8 cellular contexts compared by ENCODE assay signal in the genomic region with DNA sequence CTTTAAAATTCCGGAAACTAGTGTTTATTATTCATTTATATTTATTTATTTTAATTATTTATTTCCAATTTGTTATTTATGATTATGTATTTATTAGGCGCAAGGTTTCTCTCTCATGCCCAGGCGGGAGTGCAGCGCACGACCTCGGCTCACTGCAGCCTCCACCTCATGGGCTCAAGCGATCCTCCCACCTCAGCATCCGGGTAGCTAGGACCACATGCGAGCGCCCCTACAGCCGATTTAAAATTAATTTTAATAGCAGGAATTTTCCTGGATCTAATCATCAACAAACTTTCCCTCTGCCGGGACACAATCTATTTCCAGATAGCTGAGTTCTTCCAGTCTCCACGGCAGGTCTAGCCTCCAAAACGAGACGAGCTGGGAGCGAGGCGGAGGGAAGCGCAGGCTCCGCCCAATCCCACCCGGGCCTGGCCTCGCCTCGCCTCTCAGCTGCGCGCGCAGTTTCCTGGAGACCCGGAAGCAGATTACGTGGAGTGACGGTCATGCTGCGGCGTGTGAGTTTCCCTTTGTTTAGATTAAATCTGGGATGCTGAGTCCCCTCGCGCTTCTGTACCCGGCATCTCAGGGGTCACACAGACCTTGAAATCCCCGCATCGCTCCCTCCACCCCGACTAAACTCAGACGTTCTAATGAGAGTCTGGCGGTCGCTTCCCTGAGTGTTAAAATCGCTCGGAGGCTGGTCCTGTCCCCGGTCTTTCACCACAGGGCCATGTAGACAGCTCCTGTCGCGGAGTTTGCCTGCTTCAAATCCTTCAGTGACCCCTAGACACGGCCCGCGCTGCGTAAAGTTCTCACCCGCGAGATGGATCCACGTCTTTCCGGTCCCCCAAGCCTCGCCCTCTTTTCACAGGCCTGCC. TPM values are rescaled to one million over a fixed set of nuclear protein-coding genes. Genes with fewer than 3 reads are reported as not detected.
DNase-seq lines count a peak whose midpoint lies in the region; ATAC-seq and TF ChIP-seq lines count a peak whose summit lies in the region.

A gene (plus strand): TSS at position 461 of the 878 bp plus-strand sequence. CDS start 43 bp downstream, at position 504.

- peak within 1 kb of the TSS; percentile 90 for H3K4me3 Mint-ChIP-seq in central memory CD8-positive, alpha-beta T cell

- no peaks in the 10 kb centered on the region for H3K27me3 Mint-ChIP-seq in central memory CD8-positive, alpha-beta T cell

- TF ChIP-seq POLR2A in spleen (IDR thresholded peaks at IDR 0.05), result no peak

- peak within 1 kb of the TSS; percentile 88 for H3K4me3 ChIP-seq in ACC112 (ENCODE audit: low read depth, low read length)
- H3K4me3 ChIP-seq in spleen, result peak within 1 kb of the TSS; percentile 51 to 80 (median 60)

- H3K27ac ChIP-seq in ACC112 (ENCODE audit: low read depth, low read length) (peak within 1 kb of the TSS; percentile 99), spleen (peak within 1 kb of the TSS; percentile 90 to 95 (median 94))

- peaks cover 11% of the 10 kb centered on the region for H3K79me2 ChIP-seq in ACC112 (ENCODE audit: control insufficient read depth, insufficient read depth, low read length, unreplicated experiment)

- peaks cover 4% of the 10 kb centered on the region for H3K4me1 ChIP-seq in ACC112 (ENCODE audit: control insufficient read depth, insufficient read depth, low read length, unreplicated experiment)
- peaks cover 0 to 17% (median 11%) of the 10 kb centered on the region in 6 donors for H3K4me1 ChIP-seq in spleen

- peak within 1 kb of the TSS; percentile 98 for H2AFZ ChIP-seq in ACC112 (ENCODE audit: low read length, unreplicated experiment)

- peak within 1 kb of the TSS; percentile 99 for H3K27ac Mint-ChIP-seq in central memory CD8-positive, alpha-beta T cell (ENCODE audit: low read depth)

- H3K36me3 ChIP-seq in ACC112 (ENCODE audit: insufficient read depth, low read length) (peaks cover 29% of the 10 kb centered on the region), spleen (peaks cover 0 to 62% (median 34%) of the 10 kb centered on the region in 6 donors)

- peaks cover 8 to 97% (median 94%) of the 10 kb centered on the region in 8 donors for H3K9me3 ChIP-seq in spleen

- peak; percentile 58 for ATAC-seq in GM19351 (IDR thresholded peaks at IDR 0.05; ENCODE audit: unreplicated experiment)
- ATAC-seq in central memory CD8-positive, alpha-beta T cell (replicated peaks; ENCODE audit: extremely low read depth, poor library complexity, severe bottlenecking), result peak; percentile 94
- no peak for ATAC-seq in GM18517 (IDR thresholded peaks at IDR 0.05; ENCODE audit: unreplicated experiment)

- DNase-seq in NCI-H1417 treated with DMSO at 0.1 percent for 48 hours (lab: John Stamatoyannopoulos, UW) (peak; percentile 67), inferior parietal cortex (ENCODE audit: extremely low spot score) (peak; percentile 93), spleen (peak; percentile 96)
- peak; percentile 86 for DNase-seq in activated CD4-positive, alpha-beta T cell treated with anti-CD3 and anti-CD28 coated beads for 1 hour
- peak; percentile 79 to 80 for DNase-seq in central memory CD8-positive, alpha-beta T cell (ENCODE audit: low spot score in 2 of 2)

- peaks cover 24% of the 10 kb centered on the region for H3K36me3 Mint-ChIP-seq in central memory CD8-positive, alpha-beta T cell (ENCODE audit: insufficient read depth)

- WGBS in spleen, 5 donors, result 3 to 5% (median 4%) methylated on average over 46 to 53 of the region's 53 CpGs

- peaks cover 9% of the 10 kb centered on the region for H3K4me1 Mint-ChIP-seq in central memory CD8-positive, alpha-beta T cell

- H3K9me3 Mint-ChIP-seq in central memory CD8-positive, alpha-beta T cell, result peaks cover 14% of the 10 kb centered on the region

- TF ChIP-seq CTCF in spleen (IDR thresholded peaks at IDR 0.05 in 8 of 11, conservative IDR thresholded peaks at IDR 0.05 in 3 of 11), result no peak

- intact Hi-C loops in spleen (cut with DNase I; ENCODE audit: low total_unique reads), result no loop called here

- no peaks in the 10 kb centered on the region for H3K27me3 ChIP-seq in ACC112 (ENCODE audit: insufficient read depth, low read length)
- H3K27me3 ChIP-seq in spleen (replicated peaks in 1 of 7), result no peaks in the 10 kb centered on the region

RNA-seq across cellular contexts. Expression of the gene that starts here (rescaled TPM):
- 10 to 100 TPM; 18.8 to 31.7 (median 21.2) TPM for total RNA-seq in spleen
- 10 to 100 TPM; 14.8 to 21.9 (median 18.6) TPM for polyA plus RNA-seq in spleen
